Comparison of ENCODE assay signal across 1 cellular context in genomic region chr7:148337566-148337965, GRCh38.
TF ChIP-seq lines count a peak whose summit lies in the region.

No MANE protein-coding gene starts in this region.

TF ChIP-seq in WTC11, 78 proteins besides CTCF, POLR2A, EP300 and RAD21:
- no peak for TF ChIP-seq GABPB1 (CRISPR knock-in tag; IDR thresholded peaks at IDR 0.05)
- TF ChIP-seq GTF2I (CRISPR knock-in tag; conservative IDR thresholded peaks at IDR 0.05), result no peak
- TF ChIP-seq ZBTB21 (CRISPR knock-in tag; IDR thresholded peaks at IDR 0.05; ENCODE audit: borderline replicate concordance), result no peak
- TF ChIP-seq ATF6 (CRISPR knock-in tag; IDR thresholded peaks at IDR 0.05), result no peak
- TF ChIP-seq FOXP1 (CRISPR knock-in tag; IDR thresholded peaks at IDR 0.05; ENCODE audit: borderline replicate concordance), result no peak
- no peak for TF ChIP-seq ZMAT4 (CRISPR knock-in tag; IDR thresholded peaks at IDR 0.05)
- TF ChIP-seq USF1 (CRISPR knock-in tag; IDR thresholded peaks at IDR 0.05), result no peak
- no peak for TF ChIP-seq ZSCAN18 (CRISPR knock-in tag; IDR thresholded peaks at IDR 0.05)
- no peak for TF ChIP-seq ATF3 (CRISPR knock-in tag; conservative IDR thresholded peaks at IDR 0.05)
- TF ChIP-seq ZNF317 (CRISPR knock-in tag; IDR thresholded peaks at IDR 0.05; ENCODE audit: borderline replicate concordance, low read depth), result no peak
- TF ChIP-seq STAT6 (CRISPR knock-in tag; conservative IDR thresholded peaks at IDR 0.05; ENCODE audit: low read depth), result no peak
- TF ChIP-seq NR1H2 (CRISPR knock-in tag; IDR thresholded peaks at IDR 0.05), result no peak
- no peak for TF ChIP-seq E2F5 (CRISPR knock-in tag; IDR thresholded peaks at IDR 0.05)
- no peak for TF ChIP-seq HMGA2 (CRISPR knock-in tag; IDR thresholded peaks at IDR 0.05)
- TF ChIP-seq CDX4 (CRISPR knock-in tag; IDR thresholded peaks at IDR 0.05; ENCODE audit: borderline replicate concordance), result no peak
- TF ChIP-seq PRDM15 (CRISPR knock-in tag; IDR thresholded peaks at IDR 0.05), result no peak
- TF ChIP-seq RORB (CRISPR knock-in tag; IDR thresholded peaks at IDR 0.05), result no peak
- no peak for TF ChIP-seq GRHL2 (CRISPR knock-in tag; IDR thresholded peaks at IDR 0.05; ENCODE audit: insufficient replicate concordance, severe bottlenecking)
- no peak for TF ChIP-seq MAX (CRISPR knock-in tag; IDR thresholded peaks at IDR 0.05)
